1 cellular context compared by ENCODE assay signal in genomic region chr2:220460257-220460985, GRCh38.
TF ChIP-seq lines count a peak whose summit lies in the region.

No MANE protein-coding gene starts in this region.

TF ChIP-seq in H1, 55 proteins besides CTCF, POLR2A, EP300 and RAD21 (continued from another document):
- TF ChIP-seq CHD7 (IDR thresholded peaks at IDR 0.05; ENCODE audit: insufficient replicate concordance, low read length) (no peak), USF2 (IDR thresholded peaks at IDR 0.05; ENCODE audit: low read length) (no peak)
TF ChIP-seq in H1: peak in this region for 0.
